27 cellular contexts compared by ENCODE assay signal in genomic region chr5:7714119-7714518, GRCh38.
DNase-seq lines count a peak whose midpoint lies in the region; ATAC-seq, FAIRE-seq and TF ChIP-seq lines count a peak whose summit lies in the region.
"Had no signal": no experiment of that assay in that cellular context is flagged by ENCODE, and none has a peak within 500 bp of the region (broad histone marks: within the 10 kb centered on the region; RNA-seq: fewer than 3 reads in every experiment).

No MANE protein-coding gene starts in this region.

- ATAC-seq in HG03280 (IDR thresholded peaks at IDR 0.05; ENCODE audit: unreplicated experiment) = no peak
- ATAC-seq: body of pancreas had no signal

- no peak for TF ChIP-seq CTCF in fibroblast of the aortic adventitia (IDR thresholded peaks at IDR 0.05; ENCODE audit: insufficient read depth, low read length)

- DNase-seq in LoVo (ENCODE audit: low spot score) = peak; percentile 18
- peak; percentile 22 for DNase-seq in SW480 (ENCODE audit: low spot score)
- DNase-seq in fibroblast of the aortic adventitia (ENCODE audit: low read depth) = peak; percentile 4
- DNase-seq in urothelium cell line (ENCODE audit: low spot score) = peak; percentile 42
- no peak for DNase-seq in activated CD8-positive, alpha-beta memory T cell treated with anti-CD3 and anti-CD28 coated beads, Interleukin-2, amount 50 U/mL, for 4 hours
- DNase-seq in dermis blood vessel endothelial cell = no peak
- DNase-seq: activated CD4-positive, alpha-beta T cell treated with anti-CD3 and anti-CD28 coated beads for 4 hours; activated CD8-positive, alpha-beta memory T cell treated with anti-CD3 and anti-CD28 coated beads for 24 hours; activated gamma-delta T cell; activated T-cell treated with anti-CD3 and anti-CD28 coated beads, Interleukin-2, amount 50 U/mL, for 24 hours; body of pancreas; CD4-positive, alpha-beta T cell; cerebellar nuclear complex; foreskin fibroblast; hippocampal formation; immature natural killer cell; IMR-90; left ventricle myocardium inferior; MG63; NCI-H2029 treated with DMSO at 0.1 percent for 48 hours; NCI-H2227 treated with DMSO at 0.1 percent for 48 hours; NCI-H69; right lobe of liver; stimulated activated naive CD4-positive, alpha-beta T cell treated with Interleukin-2 at 50 U/mL for 16 hours; uterus had no signal

- no peak overlapping the region for H3K4me3 ChIP-seq in fibroblast of the aortic adventitia (ENCODE audit: low read depth, low read length)
- H3K4me3 ChIP-seq: body of pancreas, left ventricle myocardium inferior, MG63, right lobe of liver, uterus had no signal

- FAIRE-seq in urothelium cell line (lab: Jason Lieb, UNC) = no peak
- FAIRE-seq: H1 had no signal

Comparison
In these comparisons a context has a peak if more than half of its experiments do, and no peak if none do; other contexts are left out.
1. DNase-seq: peak in LoVo (single experiment), SW480 (single experiment), fibroblast of the aortic adventitia (single experiment) and urothelium cell line (single experiment); none in activated CD8-positive, alpha-beta memory T cell treated with anti-CD3 and anti-CD28 coated beads, Interleukin-2, amount 50 U/mL, for 4 hours (single experiment) and dermis blood vessel endothelial cell (single experiment).